24 cellular contexts compared by ENCODE assay signal in genomic region chr2:241658296-241658695, GRCh38.
"Had no signal": no experiment of that assay in that cellular context is flagged by ENCODE, and none has a peak within 500 bp of the region (broad histone marks: within the 10 kb centered on the region; RNA-seq: fewer than 3 reads in every experiment).

No MANE protein-coding gene starts in this region.

- DNase-seq: hypothalamus; islet precursor cell; left ventricle myocardium inferior; midbrain; mucosa of descending colon; retina; right cardiac atrium; sigmoid colon; small intestine; spleen; stimulated activated CD4-positive, alpha-beta T cell treated with anti-CD3 and anti-CD28 coated beads, Interleukin-4, amount 100 ng/mL, for 24 hours; stimulated activated naive CD4-positive, alpha-beta T cell; uterus had no signal

- H3K4me3 ChIP-seq: left ventricle myocardium inferior, lung, mucosa of descending colon, pancreas, prostate gland, sigmoid colon, spleen, suprapubic skin, thoracic aorta, tibial nerve, uterus had no signal

- H3K36me3 ChIP-seq: uterus had no signal

- H3K4me3 Mint-ChIP-seq: naive thymus-derived CD4-positive, alpha-beta T cell; natural killer cell treated with Interleukin-12 subunit alpha and Interleukin-12 subunit beta and Interleukin-15 and Interleukin-18, amount 100 ng/mL, for 72 hours; stimulated activated effector memory CD8-positive, alpha-beta T cell treated with anti-CD3 and anti-CD28 coated beads, Interleukin-12 subunit alpha, Interleukin-12 subunit beta, amount 100 ng/mL, for 72 hours; stimulated activated naive CD8-positive, alpha-beta T cell treated with anti-CD3 and anti-CD28 coated beads, Interleukin-15, Interleukin-2, amounts not matched to agents 100 ng/mL and 50 ng/mL, for 24 hours; type B pancreatic cell had no signal

- H3K9me3 ChIP-seq: left ventricle myocardium inferior, mucosa of descending colon, pancreas, prostate gland, sigmoid colon, spleen, suprapubic skin, thoracic aorta, tibial nerve, uterus had no signal

- H3K9me3 Mint-ChIP-seq: natural killer cell treated with Interleukin-12 subunit alpha and Interleukin-12 subunit beta and Interleukin-15 and Interleukin-18, amount 100 ng/mL, for 72 hours; stimulated activated effector memory CD8-positive, alpha-beta T cell treated with anti-CD3 and anti-CD28 coated beads, Interleukin-12 subunit alpha, Interleukin-12 subunit beta, amount 100 ng/mL, for 72 hours; stimulated activated naive CD8-positive, alpha-beta T cell treated with anti-CD3 and anti-CD28 coated beads, Interleukin-15, Interleukin-2, amounts not matched to agents 100 ng/mL and 50 ng/mL, for 24 hours; type B pancreatic cell had no signal

- H3K4me1 ChIP-seq: pancreas, spleen, suprapubic skin, tibial nerve, uterus had no signal

- H3K27ac Mint-ChIP-seq: natural killer cell treated with Interleukin-12 subunit alpha and Interleukin-12 subunit beta and Interleukin-15 and Interleukin-18, amount 100 ng/mL, for 72 hours; stimulated activated effector memory CD8-positive, alpha-beta T cell treated with anti-CD3 and anti-CD28 coated beads, Interleukin-12 subunit alpha, Interleukin-12 subunit beta, amount 100 ng/mL, for 72 hours; stimulated activated naive CD8-positive, alpha-beta T cell treated with anti-CD3 and anti-CD28 coated beads, Interleukin-15, Interleukin-2, amounts not matched to agents 100 ng/mL and 50 ng/mL, for 24 hours had no signal

- H3K27me3 ChIP-seq: pancreas, sigmoid colon, spleen, suprapubic skin, tibial nerve, uterus had no signal

- H3K27ac ChIP-seq: left ventricle myocardium inferior, pancreas, spleen, suprapubic skin, thoracic aorta, tibial nerve, uterus had no signal

- H3K27me3 Mint-ChIP-seq: naive thymus-derived CD4-positive, alpha-beta T cell; natural killer cell treated with Interleukin-12 subunit alpha and Interleukin-12 subunit beta and Interleukin-15 and Interleukin-18, amount 100 ng/mL, for 72 hours; stimulated activated naive CD8-positive, alpha-beta T cell treated with anti-CD3 and anti-CD28 coated beads, Interleukin-15, Interleukin-2, amounts not matched to agents 100 ng/mL and 50 ng/mL, for 24 hours; type B pancreatic cell had no signal
